In the genomic region with DNA sequence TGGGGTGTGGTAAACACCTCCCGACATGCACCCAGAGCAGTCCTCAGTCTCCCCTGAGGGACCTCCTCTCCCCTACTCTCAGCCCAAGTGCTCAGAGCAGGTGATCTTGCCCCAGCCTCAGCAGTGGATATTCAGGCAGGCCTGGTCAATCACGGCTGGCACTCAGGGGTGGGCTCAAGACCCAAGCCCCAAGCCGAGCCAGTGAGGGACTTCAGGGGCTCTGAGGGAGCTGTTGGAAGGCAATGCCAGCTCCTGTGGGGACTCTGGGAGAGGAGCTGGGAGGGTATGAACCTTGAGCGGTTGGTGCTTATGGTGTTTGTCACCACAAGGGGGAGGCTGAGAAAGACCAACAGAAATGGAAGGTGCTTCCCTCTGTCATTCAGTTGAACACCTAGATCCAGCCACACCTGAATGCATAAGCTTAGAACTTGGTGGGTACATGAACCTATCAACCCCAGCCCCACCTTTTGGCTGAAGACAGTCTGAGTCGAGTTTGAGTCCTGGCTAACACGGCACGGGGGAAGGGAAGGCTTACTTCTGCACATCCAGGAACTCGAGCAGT, we compare ENCODE assay signal across 12 cellular contexts. TPM values are rescaled to one million over a fixed set of nuclear protein-coding genes. Genes with fewer than 3 reads are reported as not detected.
DNase-seq lines count a peak whose midpoint lies in the region; ATAC-seq and TF ChIP-seq lines count a peak whose summit lies in the region.
"Had no signal": no experiment of that assay in that cellular context is flagged by ENCODE, and none has a peak within 500 bp of the region (broad histone marks: within the 10 kb centered on the region; RNA-seq: fewer than 3 reads in every experiment).

No MANE protein-coding gene starts in this region.

- intact Hi-C loops in A673 (cut with micrococcal nuclease; ENCODE audit: unreplicated experiment) (no loop called here), right cardiac atrium (cut with DNase I) (no loop called here)

- no peaks in the 10 kb centered on the region for H3K9me3 ChIP-seq in A673 (ENCODE audit: low read depth, low read length, poor library complexity, severe bottlenecking)
- H3K9me3 ChIP-seq in WERI-Rb-1 (ENCODE audit: severe bottlenecking) = no peaks in the 10 kb centered on the region
- no peaks in the 10 kb centered on the region for H3K9me3 ChIP-seq in right cardiac atrium (ENCODE audit: control insufficient read depth, low read length)

- no TSS peak for BruUV-seq in A673 (replicated peaks; lab: Mats Ljungman, UMichigan)

- WGBS in right cardiac atrium = 92% methylated on average over 8 of the region's 8 CpGs

- ATAC-seq in right cardiac atrium (no peak), GM21619 (IDR thresholded peaks at IDR 0.05; ENCODE audit: unreplicated experiment) (no peak)
- ATAC-seq: activated T-cell treated with anti-CD3 and anti-CD28 coated beads, Interleukin-2, amount 50 U/mL, for 4 hours had no signal

- H3K4me1 ChIP-seq in A673 (ENCODE audit: insufficient read depth, low read length, poor library complexity, severe bottlenecking) (no peaks in the 10 kb centered on the region), right cardiac atrium (ENCODE audit: control insufficient read depth, insufficient read depth, low read length) (peaks cover 2% of the 10 kb centered on the region)

- TF ChIP-seq CTCF in A673 (conservative IDR thresholded peaks at IDR 0.05; ENCODE audit: low read depth, low read length) (peak; percentile 27), GM12873 (IDR thresholded peaks at IDR 0.05; ENCODE audit: insufficient read depth, low read depth, low read length, missing control alignments) (peak; percentile 60), WERI-Rb-1 (IDR thresholded peaks at IDR 0.05; ENCODE audit: low read depth, low read length) (peak; percentile 47; the same call in 1 of the 2 replicates)

- no peak overlapping the region for H3K27ac ChIP-seq in A673 (ENCODE audit: low read depth, low read length, poor library complexity, severe bottlenecking)
- H3K27ac ChIP-seq in WERI-Rb-1 = no peak overlapping the region
- no peak overlapping the region for H3K27ac ChIP-seq in right cardiac atrium (ENCODE audit: low read length)

- DNase-seq in A673 (ENCODE audit: low spot score) = no peak
- DNase-seq in WERI-Rb-1 = peak; percentile 7
- DNase-seq in right cardiac atrium = peak; percentile 5 to 49 (median 11)
- DNase-seq in NCI-H187 treated with DMSO at 0.1 percent for 48 hours (lab: John Stamatoyannopoulos, UW) = no peak
- no peak for DNase-seq in NCI-H345 (lab: John Stamatoyannopoulos, UW)
- DNase-seq in GM19240 (ENCODE audit: insufficient read length, low spot score) = no peak
- DNase-seq: activated T-cell treated with anti-CD3 and anti-CD28 coated beads, Interleukin-2, amount 50 U/mL, for 4 hours; cortex of kidney; stimulated activated CD8-positive, alpha-beta memory T cell treated with anti-CD3 and anti-CD28 coated beads, Interleukin-4, amount 100 ng/mL, for 48 hours had no signal

- H3K4me3 ChIP-seq in A673 (ENCODE audit: low read depth, low read length, poor library complexity, severe bottlenecking) (no peak overlapping the region), WERI-Rb-1 (ENCODE audit: low read depth, low read length) (no peak overlapping the region), right cardiac atrium (ENCODE audit: low read length) (no peak overlapping the region)

- CTCF ChIA-PET in A673 (lab: Charles Lee) = no interaction called here

- H3K27me3 ChIP-seq in A673 (replicated peaks; ENCODE audit: insufficient read depth, low read depth, low read length, poor library complexity) (no peaks in the 10 kb centered on the region), WERI-Rb-1 (ENCODE audit: insufficient read depth, low read depth, severe bottlenecking) (no peaks in the 10 kb centered on the region), right cardiac atrium (ENCODE audit: control insufficient read depth, insufficient read depth) (no peaks in the 10 kb centered on the region)

- POLR2A ChIA-PET in A673 (lab: Charles Lee; ENCODE audit: low non-redundant PET) = no interaction called here

- H3K36me3 ChIP-seq in A673 (ENCODE audit: insufficient read depth, low read length, poor library complexity, severe bottlenecking) = no peaks in the 10 kb centered on the region
- no peaks in the 10 kb centered on the region for H3K36me3 ChIP-seq in WERI-Rb-1

RNA-seq across cellular contexts. Expression of a gene that starts 19.4 kb away (rescaled TPM):
- total RNA-seq in A673 (2021) (0.20 and 0.24 TPM in 2 replicates), right cardiac atrium (10 to 100 TPM; 16.1 to 33.1 (median 19.0) TPM)
- polyA plus RNA-seq in right cardiac atrium = 18.8 TPM

RNA-seq across cellular contexts. Expression of a gene that starts 27.1 kb away (rescaled TPM):
- total RNA-seq in A673 (2021) (0.17 TPM in 1 of 2 replicates, not detected in the other), right cardiac atrium (under 1 TPM; 0.40 to 0.76 (median 0.65) TPM)
- 0.95 TPM for polyA plus RNA-seq in right cardiac atrium

RNA-seq across cellular contexts. Expression of a gene that starts 43.6 kb away (rescaled TPM):
- total RNA-seq in A673 (2021) (not detected in 2 replicates), right cardiac atrium (under 1 TPM in 2 of 4 donors, not detected in 2; 0.12 to 0.31 TPM)
- 0.14 TPM for polyA plus RNA-seq in right cardiac atrium
- total RNA-seq: activated T-cell treated with anti-CD3 and anti-CD28 coated beads, Interleukin-2, amount 50 U/mL, for 4 hours; mononuclear cell had no signal

Comparison
In these comparisons a context has a peak if more than half of its experiments do, and no peak if none do; other contexts are left out.
1. DNase-seq: peak in WERI-Rb-1 (single experiment) and right cardiac atrium (3 of 3); none in A673 (single experiment), NCI-H187 treated with DMSO at 0.1 percent for 48 hours (single experiment), NCI-H345 (single experiment) and GM19240 (single experiment).
2. RNA of a gene that starts 19.4 kb away (total RNA-seq): 16.1 to 33.1 TPM in right cardiac atrium; 0.20 to 0.24 TPM in A673; every median in the first group is over 10 times any median in the second.
3. Peak in every context shown above with its lines, with median percentiles within 50 percentile points of each other: CTCF ChIP-seq.